Comparison of ENCODE assay signal across 1 cellular context in genomic region chr19:40513741-40514315, GRCh38.
TF ChIP-seq lines count a peak whose summit lies in the region.

No MANE protein-coding gene starts in this region.

TF ChIP-seq in WTC11, 78 proteins besides CTCF, POLR2A, EP300 and RAD21 (continued from another document):
- TF ChIP-seq ARID4B (CRISPR knock-in tag; IDR thresholded peaks at IDR 0.05; ENCODE audit: borderline replicate concordance) (no peak), ZNF317 (CRISPR knock-in tag; IDR thresholded peaks at IDR 0.05; ENCODE audit: borderline replicate concordance, low read depth) (no peak), ZNF396 (CRISPR knock-in tag; IDR thresholded peaks at IDR 0.05; ENCODE audit: borderline replicate concordance) (no peak), MYBL2 (CRISPR knock-in tag; IDR thresholded peaks at IDR 0.05) (no peak), NR3C1 (CRISPR knock-in tag; conservative IDR thresholded peaks at IDR 0.05; ENCODE audit: low read depth) (no peak), PRRX2 (CRISPR knock-in tag; IDR thresholded peaks at IDR 0.05) (no peak), FOXP1 (CRISPR knock-in tag; IDR thresholded peaks at IDR 0.05; ENCODE audit: borderline replicate concordance) (no peak), ZNF263 (CRISPR knock-in tag; IDR thresholded peaks at IDR 0.05; ENCODE audit: low read depth) (no peak), OVOL2 (CRISPR knock-in tag; IDR thresholded peaks at IDR 0.05; ENCODE audit: borderline replicate concordance) (no peak), SOX15 (CRISPR knock-in tag; IDR thresholded peaks at IDR 0.05) (no peak), ATF2 (CRISPR knock-in tag; IDR thresholded peaks at IDR 0.05; ENCODE audit: borderline replicate concordance, low read depth) (no peak), ZNF219 (CRISPR knock-in tag; IDR thresholded peaks at IDR 0.05; ENCODE audit: borderline replicate concordance) (no peak), ZNF423 (CRISPR knock-in tag; IDR thresholded peaks at IDR 0.05) (no peak), SP1 (CRISPR knock-in tag; conservative IDR thresholded peaks at IDR 0.05) (no peak), ATF1 (CRISPR knock-in tag; IDR thresholded peaks at IDR 0.05) (no peak)
